In genomic region chr2:27018142-27018541, GRCh38 we compare ENCODE assay signal across 19 cellular contexts.
"Had no signal": no experiment of that assay in that cellular context is flagged by ENCODE, and none has a peak within 500 bp of the region (broad histone marks: within the 10 kb centered on the region; RNA-seq: fewer than 3 reads in every experiment).

No MANE protein-coding gene starts in this region.

- DNase-seq: activated CD4-positive, alpha-beta memory T cell treated with anti-CD3 and anti-CD28 coated beads, Interleukin-2, amount 10 ng/mL, durations not matched to agents 7 days and 5 days; activated CD4-positive, alpha-beta T cell treated with anti-CD3 and anti-CD28 coated beads, Interleukin-2, amount 10 ng/mL, durations not matched to agents 24 days and 14 days; activated CD8-positive, alpha-beta memory T cell treated with anti-CD3 and anti-CD28 coated beads, Interleukin-2, amount 10 ng/mL, durations not matched to agents 7 days and 5 days; activated gamma-delta T cell treated with Interleukin-2 at 50 U/mL for 16 hours; cerebellar nuclear complex; endodermal cell; esophagus squamous epithelium; naive B cell; nucleus accumbens; sigmoid colon; stimulated activated CD4-positive, alpha-beta T cell treated with anti-CD3 and anti-CD28 coated beads, Interleukin-4, amount 100 ng/mL, for 24 hours; stimulated activated naive CD4-positive, alpha-beta T cell treated with Interleukin-2 at 50 U/mL for 16 hours; T-cell; upper lobe of left lung had no signal

- H3K9me3 ChIP-seq: esophagus squamous epithelium, gastroesophageal sphincter, sigmoid colon, upper lobe of left lung had no signal

- H3K4me3 ChIP-seq: coronary artery, esophagus squamous epithelium, gastroesophageal sphincter, sigmoid colon, upper lobe of left lung had no signal

- H2AFZ ChIP-seq: parathyroid adenoma had no signal

- H3K27me3 ChIP-seq: esophagus squamous epithelium, gastroesophageal sphincter, sigmoid colon, upper lobe of left lung had no signal

- H3K9ac ChIP-seq: parathyroid adenoma had no signal

- H3K27ac ChIP-seq: coronary artery, esophagus squamous epithelium, gastroesophageal sphincter, parathyroid adenoma, sigmoid colon, upper lobe of left lung, VCaP had no signal

- ATAC-seq: activated CD4-positive, CD25-positive, alpha-beta regulatory T cell treated with anti-CD3 and anti-CD28 coated beads, Interleukin-2, amount 50 U/mL, for 24 hours; activated CD8-positive, alpha-beta memory T cell treated with anti-CD3 and anti-CD28 coated beads, Interleukin-2, amount 10 ng/mL, durations not matched to agents 7 days and 5 days; gastroesophageal sphincter; T-cell had no signal
